In the genomic region with DNA sequence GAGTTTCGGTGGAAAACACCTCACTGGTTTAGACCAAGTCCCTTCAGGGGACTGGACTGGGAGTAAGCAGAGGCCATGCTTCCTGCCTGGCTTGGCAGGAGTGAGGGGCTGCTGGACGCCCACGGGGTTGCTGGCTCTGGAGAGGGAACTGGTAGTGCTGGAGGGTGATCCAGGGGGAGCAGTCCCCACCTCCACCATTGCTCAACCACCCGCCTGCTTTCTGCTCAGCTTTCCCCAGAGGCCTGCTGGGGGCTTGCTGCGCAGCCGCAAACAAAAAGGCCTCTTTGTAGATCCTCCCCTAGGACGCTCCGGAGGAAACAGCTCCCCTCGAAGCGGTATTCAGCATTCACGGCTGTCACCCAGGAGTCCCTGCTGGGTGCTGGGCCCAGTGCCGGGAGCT, we compare ENCODE assay signal across 20 cellular contexts. TPM values are rescaled to one million over a fixed set of nuclear protein-coding genes. Genes with fewer than 3 reads are reported as not detected.
DNase-seq lines count a peak whose midpoint lies in the region; ATAC-seq and TF ChIP-seq lines count a peak whose summit lies in the region.
"Had no signal": no experiment of that assay in that cellular context is flagged by ENCODE, and none has a peak within 500 bp of the region (broad histone marks: within the 10 kb centered on the region; RNA-seq: fewer than 3 reads in every experiment).

No MANE protein-coding gene starts in this region.

- peak overlapping the region; percentile 74 for H3K4me3 ChIP-seq in NB4 (ENCODE audit: low read depth, low read length)
- H3K4me3 ChIP-seq in heart right ventricle = no peak overlapping the region
- no peak overlapping the region for H3K4me3 ChIP-seq in neuronal stem cell (ENCODE audit: low read length in 2 of 2)
- H3K4me3 ChIP-seq: stomach, uterus had no signal

- H2BK15ac ChIP-seq in neuronal stem cell (ENCODE audit: low read length) = peak overlapping the region; percentile 33

- H3K36me3 ChIP-seq in heart right ventricle = no peaks in the 10 kb centered on the region
- H3K36me3 ChIP-seq in neuronal stem cell (replicated peaks in 1 of 2; ENCODE audit: control insufficient read depth in 2 of 2, insufficient read depth in 2 of 2, low read length in 2 of 2) = no peaks in the 10 kb centered on the region
- H3K36me3 ChIP-seq: stomach, uterus had no signal

- H3K14ac ChIP-seq in neuronal stem cell (ENCODE audit: low read length) = no peak overlapping the region

- H2BK120ac ChIP-seq in neuronal stem cell (ENCODE audit: low read depth, low read length) = no peak overlapping the region

- H3K4me1 ChIP-seq in heart right ventricle (peaks cover 0 to 12% (median 0%) of the 10 kb centered on the region in 9 donors), neuronal stem cell (ENCODE audit: control insufficient read depth in 2 of 2, insufficient read depth in 1 of 2, low read depth in 1 of 2, low read length in 2 of 2) (peaks cover 0 to 5% of the 10 kb centered on the region in 2 donors)
- H3K4me1 ChIP-seq: uterus had no signal

- TF ChIP-seq CTCF in NB4 (IDR thresholded peaks at IDR 0.05; ENCODE audit: low read depth, low read length) = no peak
- no peak for TF ChIP-seq CTCF in heart right ventricle (IDR thresholded peaks at IDR 0.05)

- no peak overlapping the region for H2AFZ ChIP-seq in neuronal stem cell (ENCODE audit: low read length)

- WGBS in heart right ventricle, 2 donors = 53 to 58% methylated on average over 12 of the region's 12 CpGs
- no CpG with 5 or more reads among the region's 12 CpGs for WGBS in neuronal stem cell (ENCODE audit: extremely low coverage in 2 of 2, insufficient read length in 2 of 2, insufficient replicate concordance in 1 of 2), 2 donors

- H3K23ac ChIP-seq in neuronal stem cell (ENCODE audit: low read depth, low read length, poor library complexity) = no peak overlapping the region

- intact Hi-C loops in heart right ventricle (cut with DNase I) = loop anchor here in 1 of 10 donors (5.0 kb wide), 1 partner anchor 407 kb away; no protein-coding TSS in a partner anchor

- H3K27me3 ChIP-seq in heart right ventricle (no peaks in the 10 kb centered on the region), neuronal stem cell (ENCODE audit: control insufficient read depth in 3 of 3, insufficient read depth in 3 of 3, low read depth in 1 of 3, low read length in 3 of 3) (peaks cover 0 to 6% (median 0%) of the 10 kb centered on the region in 3 experiments)
- H3K27me3 ChIP-seq: stomach, uterus had no signal

- H3K4ac ChIP-seq in neuronal stem cell (ENCODE audit: low read length) = no peak overlapping the region

- no peak overlapping the region for H3K9ac ChIP-seq in neuronal stem cell (ENCODE audit: low read depth, low read length, poor library complexity)

- H2AK5ac ChIP-seq in neuronal stem cell (ENCODE audit: low read depth, low read length) = no peak overlapping the region

- TF ChIP-seq POLR2A in NB4 (IDR thresholded peaks at IDR 0.05; ENCODE audit: extremely low read depth, insufficient read length) = peak; percentile 35

- no peak overlapping the region for H4K8ac ChIP-seq in neuronal stem cell (ENCODE audit: low read depth, low read length)

- H3K27ac ChIP-seq in heart right ventricle = no peak overlapping the region
- no peak overlapping the region for H3K27ac ChIP-seq in neuronal stem cell (replicated peaks; ENCODE audit: low read length)
- H3K27ac ChIP-seq: RWPE1, stomach, uterus, VCaP had no signal

- no peak overlapping the region for H2BK12ac ChIP-seq in neuronal stem cell (ENCODE audit: low read length)

- DNase-seq in SIG-M5 treated with dmso at 0.1 percent for 504 hours (lab: John Stamatoyannopoulos, UW; ENCODE audit: unreplicated experiment) (peak; percentile 80), SIG-M5 (lab: John Stamatoyannopoulos, UW) (no peak), NB4 (ENCODE audit: low read depth) (peak; percentile 94), heart right ventricle (peak in 1 of 2 donors; percentile 31), neuronal stem cell (ENCODE audit: low spot score) (no peak), mesenteric fat pad (ENCODE audit: low spot score) (no peak)
- DNase-seq in activated naive CD4-positive, alpha-beta T cell treated with Interleukin-2 at 50 U/mL for 16 hours = no peak
- DNase-seq: activated CD4-positive, alpha-beta T cell treated with anti-CD3 and anti-CD28 coated beads, Interleukin-2, amount 50 U/mL, for 48 hours; CD4-positive, alpha-beta memory T cell; DMS79; IMR-90; midbrain; NCI-H1105; stimulated activated CD4-positive, alpha-beta T cell treated with anti-CD3 and anti-CD28 coated beads, Interleukin-1b, Interleukin-23, amount 100 ng/mL, for 48 hours; stomach; uterus had no signal

- H3K18ac ChIP-seq in neuronal stem cell (ENCODE audit: low read length) = peak overlapping the region; percentile 68

- no peaks in the 10 kb centered on the region for H3K79me1 ChIP-seq in neuronal stem cell (ENCODE audit: low read depth, low read length)

- no peak overlapping the region for H3K4me2 ChIP-seq in neuronal stem cell (ENCODE audit: insufficient read depth, low read length, poor library complexity, severe bottlenecking)

- ATAC-seq in heart right ventricle = peak in 5 of 8 donors; percentile 22 to 54 (median 45)
- no peak for ATAC-seq in GM18868 (IDR thresholded peaks at IDR 0.05; ENCODE audit: unreplicated experiment)
- ATAC-seq: esophagus mucosa had no signal

- H4K91ac ChIP-seq in neuronal stem cell (ENCODE audit: low read depth, low read length, poor library complexity) = no peak overlapping the region

- no peak overlapping the region for H2BK5ac ChIP-seq in neuronal stem cell (ENCODE audit: low read length)

- H3K9me3 ChIP-seq in heart right ventricle (peaks cover 0 to 6% (median 0%) of the 10 kb centered on the region in 11 donors), neuronal stem cell (replicated peaks in 1 of 2; ENCODE audit: control insufficient read depth in 2 of 2, insufficient read depth in 1 of 2, low read depth in 1 of 2, low read length in 2 of 2) (peaks cover 2 to 3% of the 10 kb centered on the region in 2 donors)
- H3K9me3 ChIP-seq: stomach, uterus had no signal

RNA-seq across cellular contexts. Expression of a gene that starts 33.5 kb away (rescaled TPM):
- 1 to 10 TPM in 8 of 10 donors, under 1 TPM in 2; 0.88 to 2.0 (median 1.3) TPM for total RNA-seq in heart right ventricle
- under 1 TPM; 0.28 to 0.80 TPM for polyA plus RNA-seq in heart right ventricle
- 2.7 TPM for polyA plus RNA-seq in neuronal stem cell (2013, experiment 1 of 2)
- 2.2 TPM for polyA plus RNA-seq in neuronal stem cell (2013, experiment 2 of 2)
- 5.0 TPM for total RNA-seq in mesenteric fat pad

Comparison
In these comparisons a context has a peak if more than half of its experiments do, and no peak if none do; other contexts are left out.
1. DNase-seq: peak in SIG-M5 treated with dmso at 0.1 percent for 504 hours (single experiment) and NB4 (single experiment); none in SIG-M5 (single experiment), neuronal stem cell (single experiment), mesenteric fat pad (single experiment) and activated naive CD4-positive, alpha-beta T cell treated with Interleukin-2 at 50 U/mL for 16 hours (single experiment).